In the genomic region with DNA sequence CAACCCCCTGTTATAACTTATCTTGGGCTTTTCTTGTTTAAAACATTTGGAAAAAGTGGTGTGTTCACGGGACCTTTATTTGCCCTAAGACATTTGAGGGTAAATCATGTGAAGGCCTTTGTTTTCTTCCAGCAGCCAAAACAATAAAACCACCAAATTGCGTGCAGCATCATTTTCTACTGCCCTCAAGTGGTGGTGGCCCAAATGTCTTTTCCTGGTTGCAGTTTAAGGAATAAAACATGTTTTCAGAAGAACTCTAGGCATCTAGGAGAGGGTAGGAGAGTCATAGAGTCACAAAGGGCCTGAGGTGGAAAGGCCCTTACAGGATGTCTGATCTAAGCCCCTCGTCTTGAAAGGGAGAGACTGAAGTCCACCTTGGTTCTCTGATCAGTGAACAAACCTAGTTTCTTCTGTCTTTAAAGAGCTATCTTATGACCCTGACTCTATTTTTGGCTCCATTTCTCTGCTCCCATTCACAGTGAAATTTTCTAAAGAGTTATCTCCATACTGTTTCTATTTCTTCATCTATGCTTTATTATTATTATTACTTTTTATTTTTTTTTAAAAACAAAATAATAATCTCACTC, we compare ENCODE assay signal across 1 cellular context.
TF ChIP-seq lines count a peak whose summit lies in the region.

No MANE protein-coding gene starts in this region.

TF ChIP-seq in SK-N-SH, 30 proteins besides CTCF, POLR2A, EP300 and RAD21:
- TF ChIP-seq ELF1 (IDR thresholded peaks at IDR 0.05) (no peak), TAF1 (IDR thresholded peaks at IDR 0.05; ENCODE audit: borderline replicate concordance, low read depth, low read length) (no peak), FOXJ3 (CRISPR knock-in tag; IDR thresholded peaks at IDR 0.05) (no peak), EZH2phosphoT487 (IDR thresholded peaks at IDR 0.05; ENCODE audit: borderline replicate concordance, low read depth) (no peak), MXI1 (IDR thresholded peaks at IDR 0.05; ENCODE audit: low read depth, low read length) (0 out of 2 replicates have a peak, but pooled peaks have one; percentile 33), FOSL2 (IDR thresholded peaks at IDR 0.05; ENCODE audit: borderline replicate concordance, low read depth) (no peak), GATA2 (CRISPR knock-in tag; IDR thresholded peaks at IDR 0.05) (no peak), NFIC (IDR thresholded peaks at IDR 0.05; ENCODE audit: borderline replicate concordance) (no peak), RFX5 (IDR thresholded peaks at IDR 0.05; ENCODE audit: low read length) (no peak), REST (IDR thresholded peaks at IDR 0.05; ENCODE audit: low read depth, low read length) (no peak), YY1 (IDR thresholded peaks at IDR 0.05; ENCODE audit: low read depth) (no peak), GABPA (IDR thresholded peaks at IDR 0.05; ENCODE audit: low read depth) (no peak), SIN3A (IDR thresholded peaks at IDR 0.05; ENCODE audit: borderline replicate concordance, low read depth, low read length) (no peak), USF2 (IDR thresholded peaks at IDR 0.05; ENCODE audit: borderline replicate concordance, low read depth, low read length) (no peak), SMC3 (IDR thresholded peaks at IDR 0.05; ENCODE audit: low read depth, low read length) (peak; percentile 65), RXRA (IDR thresholded peaks at IDR 0.05; ENCODE audit: borderline replicate concordance, low read depth) (no peak)
- TF ChIP-seq, protein P1, sequence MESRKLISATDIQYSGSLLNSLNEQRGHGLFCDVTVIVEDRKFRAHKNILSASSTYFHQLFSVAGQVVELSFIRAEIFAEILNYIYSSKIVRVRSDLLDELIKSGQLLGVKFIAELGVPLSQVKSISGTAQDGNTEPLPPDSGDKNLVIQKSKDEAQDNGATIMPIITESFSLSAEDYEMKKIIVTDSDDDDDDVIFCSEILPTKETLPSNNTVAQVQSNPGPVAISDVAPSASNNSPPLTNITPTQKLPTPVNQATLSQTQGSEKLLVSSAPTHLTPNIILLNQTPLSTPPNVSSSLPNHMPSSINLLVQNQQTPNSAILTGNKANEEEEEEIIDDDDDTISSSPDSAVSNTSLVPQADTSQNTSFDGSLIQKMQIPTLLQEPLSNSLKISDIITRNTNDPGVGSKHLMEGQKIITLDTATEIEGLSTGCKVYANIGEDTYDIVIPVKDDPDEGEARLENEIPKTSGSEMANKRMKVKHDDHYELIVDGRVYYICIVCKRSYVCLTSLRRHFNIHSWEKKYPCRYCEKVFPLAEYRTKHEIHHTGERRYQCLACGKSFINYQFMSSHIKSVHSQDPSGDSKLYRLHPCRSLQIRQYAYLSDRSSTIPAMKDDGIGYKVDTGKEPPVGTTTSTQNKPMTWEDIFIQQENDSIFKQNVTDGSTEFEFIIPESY (IDR thresholded peaks at IDR 0.05; ENCODE audit: borderline replicate concordance, low read depth) = no peak
- TF ChIP-seq, protein P2, sequence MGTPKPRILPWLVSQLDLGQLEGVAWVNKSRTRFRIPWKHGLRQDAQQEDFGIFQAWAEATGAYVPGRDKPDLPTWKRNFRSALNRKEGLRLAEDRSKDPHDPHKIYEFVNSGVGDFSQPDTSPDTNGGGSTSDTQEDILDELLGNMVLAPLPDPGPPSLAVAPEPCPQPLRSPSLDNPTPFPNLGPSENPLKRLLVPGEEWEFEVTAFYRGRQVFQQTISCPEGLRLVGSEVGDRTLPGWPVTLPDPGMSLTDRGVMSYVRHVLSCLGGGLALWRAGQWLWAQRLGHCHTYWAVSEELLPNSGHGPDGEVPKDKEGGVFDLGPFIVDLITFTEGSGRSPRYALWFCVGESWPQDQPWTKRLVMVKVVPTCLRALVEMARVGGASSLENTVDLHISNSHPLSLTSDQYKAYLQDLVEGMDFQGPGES (IDR thresholded peaks at IDR 0.05; ENCODE audit: low read depth, low read length) = no peak
TF ChIP-seq in SK-N-SH: peak in this region for 2.
